Comparison of ENCODE assay signal across 24 cellular contexts in the genomic region with DNA sequence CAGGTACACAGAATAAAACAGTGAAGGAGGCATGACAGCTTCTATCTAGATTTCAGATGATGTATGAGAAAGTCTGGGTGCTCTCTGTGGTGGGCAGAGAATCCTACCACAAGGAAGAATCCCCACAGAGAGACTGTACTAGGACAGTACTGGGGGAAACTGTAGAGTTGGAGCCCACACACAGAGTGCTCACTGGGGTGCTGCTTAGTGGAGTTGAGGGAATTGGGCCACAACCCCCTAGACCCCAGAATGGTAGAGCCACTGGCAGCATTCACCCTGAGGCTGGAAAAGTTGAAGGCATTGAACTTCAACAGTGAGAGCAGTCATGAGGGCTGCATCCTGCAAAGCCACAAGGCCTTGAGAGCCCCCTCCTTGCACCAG.
"Had no signal": no experiment of that assay in that cellular context is flagged by ENCODE, and none has a peak within 500 bp of the region (broad histone marks: within the 10 kb centered on the region; RNA-seq: fewer than 3 reads in every experiment).

No MANE protein-coding gene starts in this region.

- H3K4me3 Mint-ChIP-seq: activated CD8-positive, alpha-beta T cell treated with anti-CD3 and anti-CD28 coated beads for 36 hours; activated T-cell treated with anti-CD3 and anti-CD28 coated beads, Interleukin-2, amount 50 U/mL, for 72 hours had no signal

- H3K9ac ChIP-seq: KMS-11 had no signal

- FAIRE-seq: bronchial epithelial cell had no signal

- H3K27ac ChIP-seq: ascending aorta, body of pancreas, KMS-11, SK-N-MC, WERI-Rb-1 had no signal

- H3K9me3 Mint-ChIP-seq: activated CD8-positive, alpha-beta T cell treated with anti-CD3 and anti-CD28 coated beads for 36 hours; activated T-cell treated with anti-CD3 and anti-CD28 coated beads, Interleukin-2, amount 50 U/mL, for 72 hours had no signal

- DNase-seq: activated CD4-positive, alpha-beta T cell treated with anti-CD3 and anti-CD28 coated beads for 4 hours; activated CD8-positive, alpha-beta memory T cell treated with anti-CD3 and anti-CD28 coated beads, Interleukin-2, amount 50 U/mL, for 4 hours; activated CD8-positive, alpha-beta T cell treated with anti-CD3 and anti-CD28 coated beads for 36 hours; activated naive CD4-positive, alpha-beta T cell treated with anti-CD3 and anti-CD28 coated beads, Interleukin-2, amount 50 U/mL, for 16 hours; activated T-cell treated with anti-CD3 and anti-CD28 coated beads, Interleukin-2, amount 50 U/mL, for 72 hours; amniotic stem cell; body of pancreas; NCI-H1092 treated with DMSO at 0.1 percent for 48 hours; NCI-H1417 treated with DMSO at 0.1 percent for 48 hours; NCI-H1694; NCI-H2029 treated with DMSO at 0.1 percent for 48 hours; NCI-H345; NCI-H510A; NCI-H526 treated with DMSO at 0.1 percent for 48 hours; NK-92 treated with Interleukin-12 subunit alpha and Interleukin-12 subunit beta, amount 100 ng/mL, for 24 hours; OCI-M1; RPMI8226; T-helper 1 cell; WERI-Rb-1 had no signal

- H3K27ac Mint-ChIP-seq: activated CD8-positive, alpha-beta T cell treated with anti-CD3 and anti-CD28 coated beads for 36 hours; activated T-cell treated with anti-CD3 and anti-CD28 coated beads, Interleukin-2, amount 50 U/mL, for 72 hours had no signal

- H3K4me3 ChIP-seq: ascending aorta, body of pancreas, SK-N-MC had no signal

- H3K27me3 ChIP-seq: ascending aorta, body of pancreas had no signal

- H3K4me1 ChIP-seq: ascending aorta, body of pancreas had no signal

- H3K4me2 ChIP-seq: KMS-11 had no signal

- H3K9me3 ChIP-seq: ascending aorta, body of pancreas had no signal

- ATAC-seq: activated CD8-positive, alpha-beta T cell treated with anti-CD3 and anti-CD28 coated beads for 36 hours; activated T-cell treated with anti-CD3 and anti-CD28 coated beads, Interleukin-2, amount 50 U/mL, for 72 hours; body of pancreas; Panc1 had no signal

- H3K27me3 Mint-ChIP-seq: activated CD8-positive, alpha-beta T cell treated with anti-CD3 and anti-CD28 coated beads for 36 hours had no signal

- H3K36me3 ChIP-seq: ascending aorta, WERI-Rb-1 had no signal
